Comparison of ENCODE assay signal across 23 cellular contexts in the genomic region with DNA sequence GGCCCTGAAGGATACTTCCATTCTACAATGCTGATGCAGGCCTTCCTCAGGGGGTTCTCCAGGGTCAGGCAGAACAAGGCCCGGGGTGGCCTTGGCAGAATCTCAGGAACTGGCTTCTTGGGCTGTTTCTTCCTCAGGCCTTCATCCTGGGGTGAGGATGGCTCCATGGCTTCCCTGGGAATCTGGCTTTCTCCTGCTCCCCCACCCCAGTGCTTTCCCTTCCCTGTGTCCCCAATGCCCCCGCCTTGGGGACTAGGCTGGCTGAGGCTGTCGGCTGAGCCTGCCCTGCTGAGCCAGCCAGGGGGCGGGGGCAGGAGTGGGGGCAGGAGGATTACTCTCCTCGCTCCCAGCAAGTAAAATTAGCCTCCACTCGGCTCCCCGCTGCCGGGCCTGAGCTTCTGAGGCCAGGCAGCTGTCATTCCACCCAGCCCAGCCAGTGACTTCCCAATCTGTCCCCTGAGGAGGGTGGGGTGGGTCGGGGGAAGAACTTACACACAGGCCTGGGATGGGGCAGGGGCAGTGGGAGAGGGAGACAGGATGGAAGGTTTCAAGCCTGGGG. TPM values are rescaled to one million over a fixed set of nuclear protein-coding genes. Genes with fewer than 3 reads are reported as not detected.
A peak's percentile ranks its signal among the peaks of the same experiment; 100 is the strongest.
DNase-seq lines count a peak whose midpoint lies in the region; ATAC-seq, FAIRE-seq and TF ChIP-seq lines count a peak whose summit lies in the region.
"Had no signal": no experiment of that assay in that cellular context is flagged by ENCODE, and none has a peak within 500 bp of the region (broad histone marks: within the 10 kb centered on the region; RNA-seq: fewer than 3 reads in every experiment).

A gene (minus strand): TSS at position 254 of the 559 bp plus-strand sequence. CDS start 87 bp downstream, at position 167.

- no peak within 1 kb of the TSS for H3K4me3 ChIP-seq in BLaER1
- H3K4me3 ChIP-seq in CD8-positive, alpha-beta T cell (ENCODE audit: low read depth, low read length): no peak within 1 kb of the TSS
- H3K4me3 ChIP-seq: HAP-1, thyroid gland had no signal

- no peaks in the 10 kb centered on the region for H3K9me3 Mint-ChIP-seq in CD8-positive, alpha-beta T cell
- no peaks in the 10 kb centered on the region for H3K9me3 Mint-ChIP-seq in activated naive CD8-positive, alpha-beta T cell treated with anti-CD3 and anti-CD28 coated beads for 36 hours
- H3K9me3 Mint-ChIP-seq in natural killer cell: no peaks in the 10 kb centered on the region

- no peak within 1 kb of the TSS for H3K27ac Mint-ChIP-seq in CD8-positive, alpha-beta T cell
- H3K27ac Mint-ChIP-seq in activated naive CD8-positive, alpha-beta T cell treated with anti-CD3 and anti-CD28 coated beads for 36 hours: no peak within 1 kb of the TSS
- H3K27ac Mint-ChIP-seq in natural killer cell: no peak within 1 kb of the TSS
- H3K27ac Mint-ChIP-seq: activated CD8-positive, alpha-beta memory T cell treated with anti-CD3 and anti-CD28 coated beads, Interleukin-2, amount 10 ng/mL, durations not matched to agents 7 days and 5 days had no signal

- H4K20me1 ChIP-seq in BLaER1: no peaks in the 10 kb centered on the region

- FAIRE-seq in frontal cortex (lab: Jason Lieb, UNC): no peak
- FAIRE-seq: HepG2 had no signal

- H3K4me2 ChIP-seq in BLaER1: peak within 1 kb of the TSS; percentile 89

- CTCF ChIA-PET in CD8-positive, alpha-beta T cell (lab: Charles Lee): no interaction called here

- no peaks in the 10 kb centered on the region for H3K27me3 Mint-ChIP-seq in CD8-positive, alpha-beta T cell (ENCODE audit: low read depth)
- no peaks in the 10 kb centered on the region for H3K27me3 Mint-ChIP-seq in activated naive CD8-positive, alpha-beta T cell treated with anti-CD3 and anti-CD28 coated beads for 36 hours
- H3K27me3 Mint-ChIP-seq in natural killer cell (ENCODE audit: low read depth in 2 of 2): peaks cover under 1 to 10% of the 10 kb centered on the region in 2 donors

- peaks cover 24% of the 10 kb centered on the region for H3K4me1 Mint-ChIP-seq in CD8-positive, alpha-beta T cell (ENCODE audit: low read depth)
- peaks cover 6% of the 10 kb centered on the region for H3K4me1 Mint-ChIP-seq in activated naive CD8-positive, alpha-beta T cell treated with anti-CD3 and anti-CD28 coated beads for 36 hours
- peaks cover 8 to 12% of the 10 kb centered on the region in 2 donors for H3K4me1 Mint-ChIP-seq in natural killer cell

- H3K4me3 Mint-ChIP-seq in CD8-positive, alpha-beta T cell: peak within 1 kb of the TSS; percentile 45
- H3K4me3 Mint-ChIP-seq in activated naive CD8-positive, alpha-beta T cell treated with anti-CD3 and anti-CD28 coated beads for 36 hours: peak within 1 kb of the TSS; percentile 7
- H3K4me3 Mint-ChIP-seq in natural killer cell: peak within 1 kb of the TSS; percentile 47
- H3K4me3 Mint-ChIP-seq: activated CD8-positive, alpha-beta memory T cell treated with anti-CD3 and anti-CD28 coated beads, Interleukin-2, amount 10 ng/mL, durations not matched to agents 7 days and 5 days had no signal

- H3K9ac ChIP-seq in BLaER1: no peak within 1 kb of the TSS; the same call in 1 of the 2 replicates

- no peak for ATAC-seq in CD8-positive, alpha-beta T cell
- no peak for ATAC-seq in natural killer cell
- ATAC-seq: activated CD8-positive, alpha-beta memory T cell treated with anti-CD3 and anti-CD28 coated beads, Interleukin-2, amount 10 ng/mL, durations not matched to agents 7 days and 5 days; foreskin keratinocyte; HepG2 had no signal

- peak within 1 kb of the TSS; percentile 51 for H3K27ac ChIP-seq in BLaER1
- no peak within 1 kb of the TSS for H3K27ac ChIP-seq in CD8-positive, alpha-beta T cell (ENCODE audit: low read depth, low read length)
- H3K27ac ChIP-seq: foreskin keratinocyte, thyroid gland had no signal

- DNase-seq in CD8-positive, alpha-beta T cell: no peak
- no peak for DNase-seq in activated naive CD8-positive, alpha-beta T cell treated with anti-CD3 and anti-CD28 coated beads for 36 hours
- no peak for DNase-seq in natural killer cell
- no peak for DNase-seq in NCI-H345 treated with DMSO at 0.1 percent for 48 hours (lab: John Stamatoyannopoulos, UW; ENCODE audit: unreplicated experiment)
- DNase-seq in KG1 (lab: John Stamatoyannopoulos, UW): no peak
- no peak for DNase-seq in frontal cortex (ENCODE audit: low spot score in 2 of 2)
- DNase-seq in NCI-H1694 (lab: John Stamatoyannopoulos, UW): no peak
- DNase-seq: activated CD4-positive, alpha-beta T cell treated with anti-CD3 and anti-CD28 coated beads for 48 hours; activated CD8-positive, alpha-beta memory T cell treated with anti-CD3 and anti-CD28 coated beads, Interleukin-2, amount 10 ng/mL, durations not matched to agents 7 days and 5 days; DMS79 treated with DMSO at 0.1 percent for 48 hours; foreskin keratinocyte; NCI-H1105 treated with DMSO at 0.1 percent for 48 hours; NCI-H2107; NCI-H526; stimulated activated CD4-positive, alpha-beta T cell treated with anti-CD3 and anti-CD28 coated beads, Interleukin-1b, Interleukin-23, amount 100 ng/mL, for 48 hours; stimulated activated naive CD4-positive, alpha-beta T cell; thyroid gland had no signal

- H3K27me3 ChIP-seq in BLaER1: no peaks in the 10 kb centered on the region
- H3K27me3 ChIP-seq in CD8-positive, alpha-beta T cell (ENCODE audit: insufficient read depth, low read length): no peaks in the 10 kb centered on the region
- H3K27me3 ChIP-seq: thyroid gland had no signal

- peaks cover 55% of the 10 kb centered on the region for H3K4me1 ChIP-seq in BLaER1
- H3K4me1 ChIP-seq in CD8-positive, alpha-beta T cell (ENCODE audit: insufficient read depth, low read length): peaks cover 13% of the 10 kb centered on the region
- H3K4me1 ChIP-seq: foreskin keratinocyte had no signal

- no peak for TF ChIP-seq CTCF in CD8-positive, alpha-beta T cell (IDR thresholded peaks at IDR 0.05)
- TF ChIP-seq CTCF in natural killer cell (IDR thresholded peaks at IDR 0.05): no peak

- intact Hi-C loops in CD8-positive, alpha-beta T cell (cut with DNase I, micrococcal nuclease): loop anchor here in 1 of 2 experiments (10.0 kb wide), 1 partner anchor 487 kb away; a partner anchor contains a TSS
- intact Hi-C loops in natural killer cell (cut with micrococcal nuclease): loop anchor here (5.0 kb wide), 1 partner anchor 490 kb away; a partner anchor contains a TSS

- POLR2A ChIA-PET in CD8-positive, alpha-beta T cell (lab: Charles Lee): no interaction called here

- no peaks in the 10 kb centered on the region for H3K36me3 Mint-ChIP-seq in CD8-positive, alpha-beta T cell
- H3K36me3 Mint-ChIP-seq in activated naive CD8-positive, alpha-beta T cell treated with anti-CD3 and anti-CD28 coated beads for 36 hours: no peaks in the 10 kb centered on the region
- H3K36me3 Mint-ChIP-seq in natural killer cell: no peaks in the 10 kb centered on the region
- H3K36me3 Mint-ChIP-seq: activated CD8-positive, alpha-beta memory T cell treated with anti-CD3 and anti-CD28 coated beads, Interleukin-2, amount 10 ng/mL, durations not matched to agents 7 days and 5 days had no signal

- H3K36me3 ChIP-seq in BLaER1: peaks cover 10% of the 10 kb centered on the region; the same call in 1 of the 2 replicates
- no peaks in the 10 kb centered on the region for H3K36me3 ChIP-seq in CD8-positive, alpha-beta T cell (ENCODE audit: insufficient read depth, low read length)
- H3K36me3 ChIP-seq: HAP-1, thyroid gland had no signal

- no peaks in the 10 kb centered on the region for H3K9me3 ChIP-seq in BLaER1
- H3K9me3 ChIP-seq in CD8-positive, alpha-beta T cell (ENCODE audit: low read length): no peaks in the 10 kb centered on the region
- H3K9me3 ChIP-seq: HAP-1, thyroid gland had no signal

RNA-seq across cellular contexts. Expression of the gene that starts here (rescaled TPM):
- not detected for total RNA-seq in CD8-positive, alpha-beta T cell
- not detected for total RNA-seq in activated naive CD8-positive, alpha-beta T cell treated with anti-CD3 and anti-CD28 coated beads for 36 hours
- total RNA-seq in natural killer cell (not detected), frontal cortex (under 0.01 TPM)
- total RNA-seq: activated CD8-positive, alpha-beta memory T cell treated with anti-CD3 and anti-CD28 coated beads, Interleukin-2, amount 10 ng/mL, durations not matched to agents 7 days and 5 days; dermis microvascular lymphatic vessel endothelial cell; epithelial cell of proximal tubule; foreskin keratinocyte; HepG2; kidney epithelial cell; thyroid gland had no signal
